ENCODE assay signal across 3 cellular contexts in genomic region chr5:1836891-1837880, GRCh38.
A peak's percentile ranks its signal among the peaks of the same experiment; 100 is the strongest.
TF ChIP-seq lines count a peak whose summit lies in the region.

No MANE protein-coding gene starts in this region.

TF ChIP-seq in HEK293, 187 proteins besides CTCF, POLR2A, EP300 and RAD21:
- TF ChIP-seq ZNF202 (tag by site-specific recombination; IDR thresholded peaks at IDR 0.05; ENCODE audit: borderline replicate concordance) (no peak), ZNF549 (tag by site-specific recombination; IDR thresholded peaks at IDR 0.05) (no peak), ZNF785 (tag by site-specific recombination; IDR thresholded peaks at IDR 0.05) (no peak), ZIC2 (tag by site-specific recombination; IDR thresholded peaks at IDR 0.05) (peak; percentile 43), ZNF747 (tag by site-specific recombination; IDR thresholded peaks at IDR 0.05) (no peak), GLIS2 (tag by site-specific recombination; IDR thresholded peaks at IDR 0.05) (0 out of 2 replicates have a peak, but pooled peaks have one; percentile 10), ZNF558 (tag by site-specific recombination; IDR thresholded peaks at IDR 0.05) (no peak), ZNF677 (tag by site-specific recombination; IDR thresholded peaks at IDR 0.05) (no peak), ZNF626 (tag by site-specific recombination; IDR thresholded peaks at IDR 0.05) (no peak), BCL11B (tag by site-specific recombination; IDR thresholded peaks at IDR 0.05; ENCODE audit: low read depth) (no peak)
TF ChIP-seq in HEK293: peak in this region for 2.

TF ChIP-seq in K562, 482 proteins besides CTCF, POLR2A, EP300 and RAD21:
- no peak for TF ChIP-seq CSDE1 (IDR thresholded peaks at IDR 0.05)
- TF ChIP-seq ZHX1 (conservative IDR thresholded peaks at IDR 0.05; ENCODE audit: low read length), result no peak
- no peak for TF ChIP-seq KHSRP (IDR thresholded peaks at IDR 0.05)
- no peak for TF ChIP-seq KLF6 (CRISPR knock-in tag; IDR thresholded peaks at IDR 0.05; ENCODE audit: borderline replicate concordance)
- 0 out of 2 replicates have a peak, but pooled peaks have one; percentile 49 for TF ChIP-seq EZH2 (IDR thresholded peaks at IDR 0.05; ENCODE audit: borderline replicate concordance, low read depth, low read length)
- no peak for TF ChIP-seq ETV1 (tag; conservative IDR thresholded peaks at IDR 0.05; ENCODE audit: low read depth)
- no peak for TF ChIP-seq TRIM25 (IDR thresholded peaks at IDR 0.05; ENCODE audit: borderline replicate concordance)

TF ChIP-seq in WTC11, 78 proteins besides CTCF, POLR2A, EP300 and RAD21:
- TF ChIP-seq GTF2I (CRISPR knock-in tag; conservative IDR thresholded peaks at IDR 0.05), result no peak
- TF ChIP-seq ZSCAN18 (CRISPR knock-in tag; IDR thresholded peaks at IDR 0.05), result no peak
TF ChIP-seq in WTC11: peak in this region for 0.
